1 cellular context compared by ENCODE assay signal in the genomic region with DNA sequence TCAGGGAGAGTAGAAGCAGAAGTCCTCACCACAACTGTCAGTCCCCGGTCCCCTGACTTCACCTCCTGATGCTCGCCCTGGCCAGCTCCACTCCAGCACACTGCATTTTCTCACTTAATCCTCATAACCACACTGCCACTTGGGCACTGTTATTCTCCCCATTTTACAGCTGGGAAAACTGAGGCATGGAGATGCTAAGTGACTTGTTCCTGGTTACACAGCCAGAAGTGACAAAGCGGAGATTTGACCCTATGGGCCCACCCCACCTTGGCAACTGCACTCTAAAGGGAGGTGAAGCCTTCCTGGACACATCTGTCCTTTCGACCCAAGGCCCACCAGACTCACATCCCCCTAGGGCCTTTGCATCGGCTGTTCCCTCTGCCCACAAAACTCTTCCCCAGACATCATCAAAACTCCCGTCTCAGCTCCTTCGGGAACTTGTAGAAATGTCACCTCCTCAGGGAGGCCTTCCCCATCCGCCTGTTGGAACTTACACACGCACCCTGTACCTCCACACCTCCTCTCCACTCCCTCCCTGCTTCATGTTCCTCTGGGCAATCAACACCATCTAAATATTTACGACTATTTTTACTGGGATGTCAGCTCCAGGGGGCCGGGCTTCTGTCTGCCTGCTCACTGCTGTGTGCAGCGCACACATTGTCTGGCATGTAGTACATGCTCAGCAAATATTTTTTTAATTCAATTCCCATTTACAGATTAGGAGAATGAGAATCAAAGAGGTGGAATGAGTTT.
A peak's percentile ranks its signal among the peaks of the same experiment; 100 is the strongest.
TF ChIP-seq lines count a peak whose summit lies in the region.

No MANE protein-coding gene starts in this region.

TF ChIP-seq in K562, 482 proteins besides CTCF, POLR2A, EP300 and RAD21:
- TF ChIP-seq RCOR1 (IDR thresholded peaks at IDR 0.05; ENCODE audit: borderline replicate concordance in 1 of 2, low read depth in 2 of 2, low read length in 2 of 2) (peak; percentile 16 to 86; a peak in 2 of 4 replicates), ELF2 (CRISPR knock-in tag; IDR thresholded peaks at IDR 0.05) (no peak), SAFB2 (IDR thresholded peaks at IDR 0.05; ENCODE audit: borderline replicate concordance, low read depth, low read length, severe bottlenecking) (no peak), CHD4 (IDR thresholded peaks at IDR 0.05; ENCODE audit: insufficient read depth, insufficient replicate concordance, low read depth, low read length, poor library complexity, severe bottlenecking) (peak; percentile 64), KLF6 (CRISPR knock-in tag; IDR thresholded peaks at IDR 0.05; ENCODE audit: borderline replicate concordance) (no peak), ZNF384 (IDR thresholded peaks at IDR 0.05; ENCODE audit: low read depth, low read length) (no peak), SMARCA5 (IDR thresholded peaks at IDR 0.05) (peak; percentile 77; the same call in 1 of the 2 replicates), HDAC2 (IDR thresholded peaks at IDR 0.05) (peak; percentile 83; the same call in 1 of the 2 replicates), NR2C2 (CRISPR knock-in tag; IDR thresholded peaks at IDR 0.05) (no peak), NR2C2 (tag; IDR thresholded peaks at IDR 0.05) (no peak), DDX20 (tag; IDR thresholded peaks at IDR 0.05; ENCODE audit: low read depth) (no peak), ZNF586 (CRISPR knock-in tag; conservative IDR thresholded peaks at IDR 0.05) (no peak), BCOR (IDR thresholded peaks at IDR 0.05) (peak; percentile 91), MCM2 (IDR thresholded peaks at IDR 0.05; ENCODE audit: low read depth) (no peak), ZEB2 (IDR thresholded peaks at IDR 0.05) (no peak), ZC3H8 (IDR thresholded peaks at IDR 0.05) (no peak), RBM25 (IDR thresholded peaks at IDR 0.05; ENCODE audit: low read depth, low read length, severe bottlenecking) (peak; percentile 90), ADNP (tag; IDR thresholded peaks at IDR 0.05) (peak; percentile 66), MCM5 (IDR thresholded peaks at IDR 0.05; ENCODE audit: low read depth) (no peak), LCOR (CRISPR knock-in tag; IDR thresholded peaks at IDR 0.05) (no peak), MYC (IDR thresholded peaks at IDR 0.05; ENCODE audit: low read depth, low read length) (no peak), MYC (CRISPR knock-in tag; IDR thresholded peaks at IDR 0.05; ENCODE audit: borderline replicate concordance, low read depth) (no peak), KDM1A (IDR thresholded peaks at IDR 0.05) (peak; percentile 62 to 81; a peak in 3 of 4 replicates), NR4A1 (CRISPR knock-in tag; IDR thresholded peaks at IDR 0.05) (no peak), NR4A1 (tag; IDR thresholded peaks at IDR 0.05) (0 out of 2 replicates have a peak, but pooled peaks have one; percentile 22), FOXM1 (IDR thresholded peaks at IDR 0.05; ENCODE audit: low read depth) (no peak), FOXM1 (CRISPR knock-in tag; IDR thresholded peaks at IDR 0.05; ENCODE audit: low read depth) (no peak), CBX1 (IDR thresholded peaks at IDR 0.05; ENCODE audit: low read depth) (peak; percentile 88; the same call in 1 of the 2 replicates)
- TF ChIP-seq, protein P1, sequence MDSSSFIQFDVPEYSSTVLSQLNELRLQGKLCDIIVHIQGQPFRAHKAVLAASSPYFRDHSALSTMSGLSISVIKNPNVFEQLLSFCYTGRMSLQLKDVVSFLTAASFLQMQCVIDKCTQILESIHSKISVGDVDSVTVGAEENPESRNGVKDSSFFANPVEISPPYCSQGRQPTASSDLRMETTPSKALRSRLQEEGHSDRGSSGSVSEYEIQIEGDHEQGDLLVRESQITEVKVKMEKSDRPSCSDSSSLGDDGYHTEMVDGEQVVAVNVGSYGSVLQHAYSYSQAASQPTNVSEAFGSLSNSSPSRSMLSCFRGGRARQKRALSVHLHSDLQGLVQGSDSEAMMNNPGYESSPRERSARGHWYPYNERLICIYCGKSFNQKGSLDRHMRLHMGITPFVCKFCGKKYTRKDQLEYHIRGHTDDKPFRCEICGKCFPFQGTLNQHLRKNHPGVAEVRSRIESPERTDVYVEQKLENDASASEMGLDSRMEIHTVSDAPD (CRISPR knock-in tag; IDR thresholded peaks at IDR 0.05): no peak
- TF ChIP-seq, protein P2, sequence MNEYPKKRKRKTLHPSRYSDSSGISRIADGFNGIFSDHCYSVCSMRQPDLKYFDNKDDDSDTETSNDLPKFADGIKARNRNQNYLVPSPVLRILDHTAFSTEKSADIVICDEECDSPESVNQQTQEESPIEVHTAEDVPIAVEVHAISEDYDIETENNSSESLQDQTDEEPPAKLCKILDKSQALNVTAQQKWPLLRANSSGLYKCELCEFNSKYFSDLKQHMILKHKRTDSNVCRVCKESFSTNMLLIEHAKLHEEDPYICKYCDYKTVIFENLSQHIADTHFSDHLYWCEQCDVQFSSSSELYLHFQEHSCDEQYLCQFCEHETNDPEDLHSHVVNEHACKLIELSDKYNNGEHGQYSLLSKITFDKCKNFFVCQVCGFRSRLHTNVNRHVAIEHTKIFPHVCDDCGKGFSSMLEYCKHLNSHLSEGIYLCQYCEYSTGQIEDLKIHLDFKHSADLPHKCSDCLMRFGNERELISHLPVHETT (CRISPR knock-in tag; conservative IDR thresholded peaks at IDR 0.05 in 1 of 2, IDR thresholded peaks at IDR 0.05 in 1 of 2): no peak
- TF ChIP-seq, protein P3, sequence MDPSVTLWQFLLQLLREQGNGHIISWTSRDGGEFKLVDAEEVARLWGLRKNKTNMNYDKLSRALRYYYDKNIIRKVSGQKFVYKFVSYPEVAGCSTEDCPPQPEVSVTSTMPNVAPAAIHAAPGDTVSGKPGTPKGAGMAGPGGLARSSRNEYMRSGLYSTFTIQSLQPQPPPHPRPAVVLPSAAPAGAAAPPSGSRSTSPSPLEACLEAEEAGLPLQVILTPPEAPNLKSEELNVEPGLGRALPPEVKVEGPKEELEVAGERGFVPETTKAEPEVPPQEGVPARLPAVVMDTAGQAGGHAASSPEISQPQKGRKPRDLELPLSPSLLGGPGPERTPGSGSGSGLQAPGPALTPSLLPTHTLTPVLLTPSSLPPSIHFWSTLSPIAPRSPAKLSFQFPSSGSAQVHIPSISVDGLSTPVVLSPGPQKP (CRISPR knock-in tag; IDR thresholded peaks at IDR 0.05): no peak
- TF ChIP-seq, protein P4, sequence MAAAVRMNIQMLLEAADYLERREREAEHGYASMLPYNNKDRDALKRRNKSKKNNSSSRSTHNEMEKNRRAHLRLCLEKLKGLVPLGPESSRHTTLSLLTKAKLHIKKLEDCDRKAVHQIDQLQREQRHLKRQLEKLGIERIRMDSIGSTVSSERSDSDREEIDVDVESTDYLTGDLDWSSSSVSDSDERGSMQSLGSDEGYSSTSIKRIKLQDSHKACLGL (CRISPR knock-in tag; IDR thresholded peaks at IDR 0.05; ENCODE audit: borderline replicate concordance, poor library complexity, severe bottlenecking): no peak
